23 cellular contexts compared by ENCODE assay signal in genomic region chr1:108601708-108602410, GRCh38. TPM values are rescaled to one million over a fixed set of nuclear protein-coding genes. Genes with fewer than 3 reads are reported as not detected.
DNase-seq lines count a peak whose midpoint lies in the region; ATAC-seq, FAIRE-seq and TF ChIP-seq lines count a peak whose summit lies in the region.
"Had no signal": no experiment of that assay in that cellular context is flagged by ENCODE, and none has a peak within 500 bp of the region (broad histone marks: within the 10 kb centered on the region; RNA-seq: fewer than 3 reads in every experiment).

No MANE protein-coding gene starts in this region.

- peaks cover 0 to 4% (median 4%) of the 10 kb centered on the region in 3 experiments; a peak in 4 of 7 replicates for H3K36me3 Mint-ChIP-seq in H9 (ENCODE audit: insufficient read depth in 1 of 3, low read depth in 3 of 3)

- H4K20me1 ChIP-seq in H9 (ENCODE audit: control insufficient read depth, insufficient read depth, insufficient read length) = no peaks in the 10 kb centered on the region

- no peak overlapping the region for H2BK120ac ChIP-seq in H9 (ENCODE audit: low read depth, low read length, poor library complexity, severe bottlenecking)

- FAIRE-seq in frontal cortex (lab: Jason Lieb, UNC) = no peak

- no peak overlapping the region for H2BK20ac ChIP-seq in H9 (ENCODE audit: low read depth, low read length, poor library complexity, severe bottlenecking)

- no peak overlapping the region for H3K23ac ChIP-seq in H9 (ENCODE audit: insufficient read length, low read depth, low read length)

- H3K4me1 Mint-ChIP-seq in H9 = no peaks in the 10 kb centered on the region

- H2BK15ac ChIP-seq in H9 (ENCODE audit: low read depth, low read length) = no peak overlapping the region

- H3K4ac ChIP-seq in H9 (ENCODE audit: low read depth, low read length) = no peak overlapping the region

- peaks cover 60% of the 10 kb centered on the region for H3K4me1 ChIP-seq in cardiac muscle cell (ENCODE audit: low read depth)
- peaks cover 2% of the 10 kb centered on the region for H3K4me1 ChIP-seq in right cardiac atrium (ENCODE audit: control insufficient read depth, insufficient read depth, low read length)
- H3K4me1 ChIP-seq in H9 (ENCODE audit: insufficient read depth, low read length) = no peaks in the 10 kb centered on the region
- H3K4me1 ChIP-seq: Caco-2 had no signal

- no peaks in the 10 kb centered on the region for H3K79me1 ChIP-seq in H9 (ENCODE audit: insufficient read depth, low read depth, low read length, poor library complexity, severe bottlenecking)

- WGBS in right cardiac atrium = 96% methylated on average over 1 of the region's 1 CpG
- WGBS in H9 (ENCODE audit: extremely low coverage, insufficient read length, low lambda C conversion rate) = no CpG with 5 or more reads among the region's 1 CpG

- TF ChIP-seq CTCF in cardiac muscle cell (IDR thresholded peaks at IDR 0.05; ENCODE audit: low read depth, low read length) (no peak), H9 (conservative IDR thresholded peaks at IDR 0.05) (no peak)

- no peak overlapping the region for H3K18ac ChIP-seq in H9 (ENCODE audit: insufficient read length, low read depth, low read length)

- no peaks in the 10 kb centered on the region for H3K9me3 ChIP-seq in cardiac muscle cell (ENCODE audit: low read depth)
- H3K9me3 ChIP-seq in right cardiac atrium (ENCODE audit: control insufficient read depth, low read length) = no peaks in the 10 kb centered on the region
- H3K9me3 ChIP-seq in H9 (ENCODE audit: control insufficient read depth, low read depth, low read length) = no peaks in the 10 kb centered on the region
- H3K9me3 ChIP-seq: Caco-2 had no signal

- H3K27me3 ChIP-seq in cardiac muscle cell (no peaks in the 10 kb centered on the region), right cardiac atrium (ENCODE audit: control insufficient read depth, insufficient read depth) (no peaks in the 10 kb centered on the region), H9 (ENCODE audit: insufficient read depth, low read length) (no peaks in the 10 kb centered on the region)

- no peak overlapping the region; a peak in 1 of 7 replicates for H3K27ac Mint-ChIP-seq in H9
- H3K27ac Mint-ChIP-seq: CD4-positive, alpha-beta memory T cell; HFFc6 had no signal

- H4K5ac ChIP-seq in H9 (ENCODE audit: insufficient read length, low read depth, low read length) = no peak overlapping the region

- intact Hi-C loops in right cardiac atrium (cut with DNase I) = no loop called here

- H3K14ac ChIP-seq in H9 (ENCODE audit: insufficient read depth, low read length) = no peak overlapping the region

- H3K4me3 ChIP-seq in cardiac muscle cell (no peak overlapping the region), right cardiac atrium (ENCODE audit: low read length) (no peak overlapping the region)

- no peak overlapping the region for H2AK5ac ChIP-seq in H9 (ENCODE audit: insufficient read length, low read length)

- H2AFZ ChIP-seq in H9 (ENCODE audit: low read length) = no peak overlapping the region

- H3K9ac ChIP-seq in H9 (ENCODE audit: extremely low read depth, insufficient read length, low read length) = no peak overlapping the region

- H3K27ac ChIP-seq in cardiac muscle cell = peak overlapping the region; percentile 93
- H3K27ac ChIP-seq in right cardiac atrium (ENCODE audit: low read length) = no peak overlapping the region
- no peak overlapping the region for H3K27ac ChIP-seq in H9 (ENCODE audit: insufficient read length, low read depth, low read length)

- no peaks in the 10 kb centered on the region for H3K36me3 ChIP-seq in cardiac muscle cell

- H3K4me2 ChIP-seq in H9 (ENCODE audit: insufficient read depth, insufficient read length, low read length) = no peak overlapping the region

- no peaks in the 10 kb centered on the region for H3K79me2 ChIP-seq in H9 (ENCODE audit: insufficient read depth, low read length)

- H3K23me2 ChIP-seq in H9 (ENCODE audit: insufficient read length, low read depth, low read length, poor library complexity, severe bottlenecking) = no peaks in the 10 kb centered on the region

- no peaks in the 10 kb centered on the region for H3K27me3 Mint-ChIP-seq in H9 (ENCODE audit: low read depth)
- H3K27me3 Mint-ChIP-seq: CD4-positive, alpha-beta memory T cell had no signal

- H4K8ac ChIP-seq in H9 (replicated peaks; ENCODE audit: insufficient read length, low read depth, low read length) = no peak overlapping the region

- ATAC-seq in right cardiac atrium = no peak
- ATAC-seq: Panc1 had no signal

- DNase-seq in cardiac muscle cell (ENCODE audit: low read depth in 1 of 2, low spot score in 1 of 2) (peak in 1 of 2 donors; percentile 36), right cardiac atrium (no peak), GM04504 (ENCODE audit: low read depth) (peak; percentile 7), islet precursor cell (peak; percentile 70), T1000 (lab: John Stamatoyannopoulos, UW) (no peak), H9 (no peak), frontal cortex (ENCODE audit: low spot score in 2 of 2) (no peak)
- DNase-seq: Caco-2; CD4-positive, alpha-beta memory T cell; DMS 273 treated with DMSO at 0.1 percent for 48 hours; DND-41; H7; HFFc6; Karpas-422; NCI-H1694; NCI-H2081; NCI-H2171 treated with DMSO at 0.1 percent for 48 hours; NCI-H524 treated with DMSO at 0.1 percent for 48 hours; NCI-H82; SW 1271 had no signal

- no peaks in the 10 kb centered on the region for H3K9me3 Mint-ChIP-seq in H9
- H3K9me3 Mint-ChIP-seq: CD4-positive, alpha-beta memory T cell; HFFc6 had no signal

- no peak overlapping the region for H3K56ac ChIP-seq in H9 (ENCODE audit: insufficient read length, low read depth, low read length)

- no peak overlapping the region for H2BK5ac ChIP-seq in H9 (ENCODE audit: insufficient read length, low read length)

- no peak overlapping the region for H3T11ph ChIP-seq in H9 (ENCODE audit: low read length)

- H2BK12ac ChIP-seq in H9 (ENCODE audit: insufficient read length, low read depth, low read length) = no peak overlapping the region

- H4K91ac ChIP-seq in H9 (ENCODE audit: insufficient read length, low read depth, low read length) = no peak overlapping the region

- H3K4me3 Mint-ChIP-seq in H9 = no peak overlapping the region
- H3K4me3 Mint-ChIP-seq: CD4-positive, alpha-beta memory T cell; HFFc6 had no signal

RNA-seq across cellular contexts. Expression of gene EEIG2, which starts 42.0 kb away (rescaled TPM):
- 9.7 and 12.2 TPM in 2 replicates for total RNA-seq in cardiac muscle cell
- polyA plus RNA-seq in cardiac muscle cell = 5.4 and 11.3 TPM in 2 replicates
- 1 to 10 TPM; 5.0 to 9.8 (median 7.2) TPM for total RNA-seq in right cardiac atrium
- polyA plus RNA-seq in right cardiac atrium = 2.1 TPM
- 16.9 and 17.0 TPM in 2 replicates for total RNA-seq in H9 (2021)
- total RNA-seq in frontal cortex = 56.7 TPM

RNA-seq across cellular contexts. Expression of gene HENMT1, which starts 59.0 kb away (rescaled TPM):
- total RNA-seq in cardiac muscle cell (0.56 and 1.1 TPM in 2 replicates), right cardiac atrium (1 to 10 TPM; 1.8 to 3.0 (median 2.2) TPM), H9 (2021) (6.2 and 6.6 TPM in 2 replicates), frontal cortex (35.5 TPM)
- polyA plus RNA-seq in cardiac muscle cell (1.9 and 3.9 TPM in 2 replicates), right cardiac atrium (1.7 TPM)
- total RNA-seq: MCF 10A, SK-MEL-5 had no signal

Comparison
In these comparisons a context has a peak if more than half of its experiments do, and no peak if none do; other contexts are left out.
1. DNase-seq: peak in GM04504 (single experiment) and islet precursor cell (single experiment); none in right cardiac atrium (0 of 3), T1000 (single experiment), H9 (single experiment) and frontal cortex (0 of 2).